In genomic region chr14:102929349-102930137, GRCh38 we compare ENCODE assay signal across 11 cellular contexts. TPM values are rescaled to one million over a fixed set of nuclear protein-coding genes. Genes with fewer than 3 reads are reported as not detected.
DNase-seq lines count a peak whose midpoint lies in the region; ATAC-seq and TF ChIP-seq lines count a peak whose summit lies in the region.
"Had no signal": no experiment of that assay in that cellular context is flagged by ENCODE, and none has a peak within 500 bp of the region (broad histone marks: within the 10 kb centered on the region; RNA-seq: fewer than 3 reads in every experiment).

No MANE protein-coding gene starts in this region.

- H3K4me2 ChIP-seq in neural cell (ENCODE audit: low read length): no peak overlapping the region

- H3K4me1 ChIP-seq in heart right ventricle: peaks cover 16 to 30% (median 25%) of the 10 kb centered on the region in 9 donors
- peaks cover 33% of the 10 kb centered on the region for H3K4me1 ChIP-seq in vagina

- no peak for TF ChIP-seq RAD21 in neural cell (conservative IDR thresholded peaks at IDR 0.05)

- H3K27me3 ChIP-seq in heart right ventricle (peaks cover 17 to 78% (median 61%) of the 10 kb centered on the region in 7 donors), neural cell (ENCODE audit: insufficient read depth, low read depth, low read length) (peaks cover 63% of the 10 kb centered on the region), vagina (no peaks in the 10 kb centered on the region)

- H3K27ac ChIP-seq in heart right ventricle (no peak overlapping the region), neural cell (ENCODE audit: low read length) (no peak overlapping the region), vagina (no peak overlapping the region)
- H3K27ac ChIP-seq: adrenal gland had no signal

- no peaks in the 10 kb centered on the region for H3K9me3 ChIP-seq in heart right ventricle
- no peaks in the 10 kb centered on the region for H3K9me3 ChIP-seq in neural cell (ENCODE audit: low read length)
- no peaks in the 10 kb centered on the region for H3K9me3 ChIP-seq in vagina
- H3K9me3 ChIP-seq: adrenal gland had no signal

- peaks cover 5% of the 10 kb centered on the region for H3K4me1 Mint-ChIP-seq in stimulated activated naive CD8-positive, alpha-beta T cell treated with anti-CD3 and anti-CD28 coated beads, Interleukin-15, amount 100 ng/mL, for 72 hours
- H3K4me1 Mint-ChIP-seq in activated naive CD4-positive, alpha-beta T cell treated with anti-CD3 and anti-CD28 coated beads, Interleukin-2, amount 10 ng/mL, durations not matched to agents 7 days and 5 days: peaks cover 7% of the 10 kb centered on the region
- no peaks in the 10 kb centered on the region for H3K4me1 Mint-ChIP-seq in endothelial cell (ENCODE audit: unreplicated experiment)

- intact Hi-C loops in heart right ventricle (cut with DNase I) (no loop called here), vagina (cut with DNase I) (loop anchor here (10.0 kb wide), 1 partner anchor 235 kb away; no protein-coding TSS in a partner anchor)

- CTCF ChIA-PET in activated naive CD4-positive, alpha-beta T cell treated with anti-CD3 and anti-CD28 coated beads, Interleukin-2, amount 10 ng/mL, durations not matched to agents 7 days and 5 days (lab: Charles Lee): no interaction called here

- peak overlapping the region in 1 of 2 donors; percentile 69 for H3K4me3 Mint-ChIP-seq in stimulated activated naive CD8-positive, alpha-beta T cell treated with anti-CD3 and anti-CD28 coated beads, Interleukin-15, amount 100 ng/mL, for 72 hours
- no peak overlapping the region for H3K4me3 Mint-ChIP-seq in activated naive CD4-positive, alpha-beta T cell treated with anti-CD3 and anti-CD28 coated beads, Interleukin-2, amount 10 ng/mL, durations not matched to agents 7 days and 5 days
- no peak overlapping the region for H3K4me3 Mint-ChIP-seq in endothelial cell (ENCODE audit: unreplicated experiment)

- H3F3A ChIP-seq in neural cell (ENCODE audit: insufficient read depth, low read length, poor library complexity, severe bottlenecking): no peaks in the 10 kb centered on the region

- H2AFZ ChIP-seq in neural cell (ENCODE audit: low read depth, low read length): no peak overlapping the region

- peak overlapping the region in 1 of 2 donors; percentile 59 for H3K27ac Mint-ChIP-seq in stimulated activated naive CD8-positive, alpha-beta T cell treated with anti-CD3 and anti-CD28 coated beads, Interleukin-15, amount 100 ng/mL, for 72 hours
- no peak overlapping the region for H3K27ac Mint-ChIP-seq in activated naive CD4-positive, alpha-beta T cell treated with anti-CD3 and anti-CD28 coated beads, Interleukin-2, amount 10 ng/mL, durations not matched to agents 7 days and 5 days
- no peak overlapping the region for H3K27ac Mint-ChIP-seq in endothelial cell (ENCODE audit: unreplicated experiment)
- H3K27ac Mint-ChIP-seq: activated B cell treated with CpG ODN at 0.5 μM for 24 hours had no signal

- H3K36me3 ChIP-seq in heart right ventricle (peaks cover 0 to 30% (median 8%) of the 10 kb centered on the region in 9 donors), neural cell (ENCODE audit: insufficient read depth, low read length) (no peaks in the 10 kb centered on the region), vagina (peaks cover 0 to 19% of the 10 kb centered on the region in 2 donors)

- TF ChIP-seq EP300 in neural cell (conservative IDR thresholded peaks at IDR 0.05; ENCODE audit: poor library complexity, severe bottlenecking): no peak

- no peaks in the 10 kb centered on the region for H3K79me2 ChIP-seq in neural cell (replicated peaks; ENCODE audit: insufficient read depth, low read length)

- H3K36me3 Mint-ChIP-seq in activated naive CD4-positive, alpha-beta T cell treated with anti-CD3 and anti-CD28 coated beads, Interleukin-2, amount 10 ng/mL, durations not matched to agents 7 days and 5 days: no peaks in the 10 kb centered on the region
- peaks cover 14% of the 10 kb centered on the region for H3K36me3 Mint-ChIP-seq in endothelial cell (ENCODE audit: low read depth, unreplicated experiment)

- H3K9me2 ChIP-seq in neural cell (ENCODE audit: insufficient read depth, low read length): no peaks in the 10 kb centered on the region

- H4K20me1 ChIP-seq in neural cell (ENCODE audit: insufficient read depth): no peaks in the 10 kb centered on the region

- H3K27me3 Mint-ChIP-seq in stimulated activated naive CD8-positive, alpha-beta T cell treated with anti-CD3 and anti-CD28 coated beads, Interleukin-15, amount 100 ng/mL, for 72 hours: peaks cover 34% of the 10 kb centered on the region
- peaks cover 30% of the 10 kb centered on the region for H3K27me3 Mint-ChIP-seq in activated naive CD4-positive, alpha-beta T cell treated with anti-CD3 and anti-CD28 coated beads, Interleukin-2, amount 10 ng/mL, durations not matched to agents 7 days and 5 days
- peaks cover 24% of the 10 kb centered on the region for H3K27me3 Mint-ChIP-seq in endothelial cell (ENCODE audit: unreplicated experiment)

- peak; percentile 10 for ATAC-seq in stimulated activated naive CD8-positive, alpha-beta T cell treated with anti-CD3 and anti-CD28 coated beads, Interleukin-15, amount 100 ng/mL, for 72 hours
- ATAC-seq in stimulated activated naive CD8-positive, alpha-beta T cell treated with anti-CD3 and anti-CD28 coated beads, Interleukin-15, Interleukin-2, amounts not matched to agents 100 U/mL and 50 U/mL, for 24 hours: no peak
- ATAC-seq in heart right ventricle: peak in 2 of 8 donors; percentile 1 to 13

- DNase-seq in stimulated activated naive CD8-positive, alpha-beta T cell treated with anti-CD3 and anti-CD28 coated beads, Interleukin-15, amount 100 ng/mL, for 72 hours: no peak
- no peak for DNase-seq in stimulated activated naive CD8-positive, alpha-beta T cell treated with anti-CD3 and anti-CD28 coated beads, Interleukin-15, Interleukin-2, amounts not matched to agents 100 U/mL and 50 U/mL, for 24 hours
- DNase-seq in heart right ventricle: no peak
- no peak for DNase-seq in vagina (ENCODE audit: extremely low spot score in 2 of 2)
- DNase-seq in activated naive CD4-positive, alpha-beta T cell treated with anti-CD3 and anti-CD28 coated beads, Interleukin-2, amount 10 ng/mL, durations not matched to agents 7 days and 5 days: no peak
- no peak for DNase-seq in endothelial cell (ENCODE audit: low spot score)
- DNase-seq in NCI-H1417 (lab: John Stamatoyannopoulos, UW): no peak
- DNase-seq: activated B cell treated with CpG ODN at 0.5 μM for 24 hours; NK-92 treated with Interleukin-12 subunit alpha and Interleukin-12 subunit beta, amount 100 ng/mL, for 24 hours had no signal

- H3K4me3 ChIP-seq in heart right ventricle: peak overlapping the region in 9 of 10 donors; percentile 15 to 53 (median 48)
- peak overlapping the region; percentile 39 for H3K4me3 ChIP-seq in neural cell (ENCODE audit: low read length)
- peak overlapping the region; percentile 45 to 52 for H3K4me3 ChIP-seq in vagina

- no peak for TF ChIP-seq POLR2A in vagina (IDR thresholded peaks at IDR 0.05)

- 2 to 3% methylated on average over 75 to 77 of the region's 77 CpGs for WGBS in heart right ventricle, 2 donors

- no peak overlapping the region for H3K9ac ChIP-seq in neural cell (ENCODE audit: low read length)

- no peak for TF ChIP-seq CTCF in heart right ventricle (IDR thresholded peaks at IDR 0.05)
- no peak for TF ChIP-seq CTCF in neural cell (IDR thresholded peaks at IDR 0.05; ENCODE audit: poor library complexity, severe bottlenecking)
- TF ChIP-seq CTCF in vagina (IDR thresholded peaks at IDR 0.05): no peak
- TF ChIP-seq CTCF in endothelial cell (IDR thresholded peaks at IDR 0.05; ENCODE audit: unreplicated experiment): no peak

- H3K9me3 Mint-ChIP-seq in stimulated activated naive CD8-positive, alpha-beta T cell treated with anti-CD3 and anti-CD28 coated beads, Interleukin-15, amount 100 ng/mL, for 72 hours: no peaks in the 10 kb centered on the region
- H3K9me3 Mint-ChIP-seq in activated naive CD4-positive, alpha-beta T cell treated with anti-CD3 and anti-CD28 coated beads, Interleukin-2, amount 10 ng/mL, durations not matched to agents 7 days and 5 days: no peaks in the 10 kb centered on the region
- H3K9me3 Mint-ChIP-seq in endothelial cell (ENCODE audit: unreplicated experiment): no peaks in the 10 kb centered on the region
- H3K9me3 Mint-ChIP-seq: activated B cell treated with CpG ODN at 0.5 μM for 24 hours had no signal

TF ChIP-seq in neural cell, 6 proteins besides CTCF, POLR2A, EP300 and RAD21:
- TF ChIP-seq REST (IDR thresholded peaks at IDR 0.05; ENCODE audit: borderline replicate concordance): no peak
- TF ChIP-seq SMC3 (conservative IDR thresholded peaks at IDR 0.05; ENCODE audit: poor library complexity): no peak
- TF ChIP-seq POLR2AphosphoS5 (IDR thresholded peaks at IDR 0.05): no peak
- TF ChIP-seq MXI1 (conservative IDR thresholded peaks at IDR 0.05; ENCODE audit: poor library complexity, severe bottlenecking): no peak
- no peak for TF ChIP-seq TAF1 (IDR thresholded peaks at IDR 0.05; ENCODE audit: low read depth)
- TF ChIP-seq EZH2 (IDR thresholded peaks at IDR 0.05; ENCODE audit: borderline replicate concordance, insufficient read depth, low read length, poor library complexity, severe bottlenecking): no peak
TF ChIP-seq in neural cell: peak in this region for 0.

RNA-seq across cellular contexts. Expression of gene AMN, which starts 7.1 kb away (rescaled TPM):
- total RNA-seq in heart right ventricle (under 1 TPM in 1 of 10 donors, not detected in 9; 0.40 TPM), vagina (11.8 TPM), endothelial cell (ENCODE audit: unreplicated experiment) (not detected)
- polyA plus RNA-seq in heart right ventricle (under 1 TPM; 0.15 to 0.17 TPM), neural cell (0.15 and 1.3 TPM in 2 replicates)
- 0.24 TPM in 1 of 2 replicates, not detected in the other for polyA minus RNA-seq in neural cell
